9 cellular contexts compared by ENCODE assay signal in the genomic region with DNA sequence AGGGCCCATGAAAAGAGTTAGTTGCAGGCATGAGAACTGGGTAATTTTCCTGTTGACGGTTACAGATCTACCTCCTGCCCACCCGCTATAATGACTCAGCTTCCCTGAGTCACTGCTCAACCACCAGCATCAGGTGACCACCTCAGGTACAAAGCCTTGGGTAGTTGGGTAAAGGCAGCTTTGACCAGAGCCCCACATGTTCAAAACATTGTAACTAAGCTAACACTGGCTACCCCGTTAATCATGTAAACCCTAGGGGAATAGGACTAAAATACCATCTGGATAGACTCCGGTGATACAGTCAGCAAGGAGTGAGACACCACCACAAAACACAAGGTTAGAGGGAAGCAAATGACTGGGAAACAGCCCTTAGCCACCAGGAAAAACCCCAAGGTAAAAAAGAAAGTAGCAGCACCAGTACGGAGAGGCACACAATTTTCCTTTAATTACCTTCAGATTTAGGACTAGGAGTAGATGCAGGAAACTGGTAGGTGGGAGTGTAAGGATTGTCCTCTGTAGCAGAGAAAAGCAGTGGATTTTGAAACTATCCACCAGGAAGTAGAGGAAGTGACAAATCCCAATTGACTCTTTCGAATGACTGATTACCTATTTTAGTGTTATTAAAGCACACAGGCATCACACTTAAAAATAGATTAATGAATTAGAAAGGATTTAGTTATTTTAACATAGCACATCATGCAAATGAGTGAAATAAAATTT.
DNase-seq lines count a peak whose midpoint lies in the region; ATAC-seq and TF ChIP-seq lines count a peak whose summit lies in the region.
"Had no signal": no experiment of that assay in that cellular context is flagged by ENCODE, and none has a peak within 500 bp of the region (broad histone marks: within the 10 kb centered on the region; RNA-seq: fewer than 3 reads in every experiment).

No MANE protein-coding gene starts in this region.

- no peaks in the 10 kb centered on the region for H4K20me1 ChIP-seq in H9 (ENCODE audit: control insufficient read depth, insufficient read depth, insufficient read length)

- H2AFZ ChIP-seq in H9 (ENCODE audit: low read length), result no peak overlapping the region

- no peak overlapping the region for H2BK20ac ChIP-seq in H9 (ENCODE audit: low read depth, low read length, poor library complexity, severe bottlenecking)

- no peak overlapping the region for H3T11ph ChIP-seq in H9 (ENCODE audit: low read length)

- no CpG with 5 or more reads among the region's 6 CpGs for WGBS in H9 (ENCODE audit: extremely low coverage, insufficient read length, low lambda C conversion rate)
- no CpG with 5 or more reads among the region's 6 CpGs for WGBS in mesendoderm (ENCODE audit: extremely low coverage, insufficient coverage, low lambda C conversion rate)

- H3K4me2 ChIP-seq in H9 (ENCODE audit: insufficient read depth, insufficient read length, low read length) (no peak overlapping the region), mesendoderm (ENCODE audit: low read length) (no peak overlapping the region)

- H3K9me3 ChIP-seq in H9 (ENCODE audit: control insufficient read depth, low read depth, low read length), result no peaks in the 10 kb centered on the region
- no peaks in the 10 kb centered on the region for H3K9me3 ChIP-seq in RWPE2 (ENCODE audit: severe bottlenecking)

- no peak overlapping the region for H3K4me3 ChIP-seq in RWPE2 (ENCODE audit: severe bottlenecking)
- no peak overlapping the region for H3K4me3 ChIP-seq in mesendoderm (ENCODE audit: low read length)
- H3K4me3 ChIP-seq: skin epidermis had no signal

- H3K23me2 ChIP-seq in H9 (ENCODE audit: insufficient read length, low read depth, low read length, poor library complexity, severe bottlenecking), result no peaks in the 10 kb centered on the region

- H3K56ac ChIP-seq in H9 (ENCODE audit: insufficient read length, low read depth, low read length), result no peak overlapping the region
- H3K56ac ChIP-seq in mesendoderm (ENCODE audit: low read length), result no peak overlapping the region

- H3K4ac ChIP-seq in H9 (ENCODE audit: low read depth, low read length) (no peak overlapping the region), mesendoderm (ENCODE audit: low read depth, low read length) (no peak overlapping the region)

- H3K36me3 ChIP-seq in RWPE2 (ENCODE audit: low read depth) (no peaks in the 10 kb centered on the region), mesendoderm (ENCODE audit: control insufficient read depth, insufficient read depth, low read length) (no peaks in the 10 kb centered on the region)

- H3K14ac ChIP-seq in H9 (ENCODE audit: insufficient read depth, low read length), result no peak overlapping the region

- H4K91ac ChIP-seq in H9 (ENCODE audit: insufficient read length, low read depth, low read length), result no peak overlapping the region

- H2BK12ac ChIP-seq in H9 (ENCODE audit: insufficient read length, low read depth, low read length), result no peak overlapping the region

- H2BK120ac ChIP-seq in H9 (ENCODE audit: low read depth, low read length, poor library complexity, severe bottlenecking), result no peak overlapping the region
- H2BK120ac ChIP-seq in mesendoderm (ENCODE audit: low read depth, low read length), result no peak overlapping the region

- H3K27ac Mint-ChIP-seq in H9, result peak overlapping the region in 1 of 3 experiments; percentile 15; a peak in 2 of 7 replicates

- no peaks in the 10 kb centered on the region for H3K4me1 ChIP-seq in H9 (ENCODE audit: insufficient read depth, low read length)
- H3K4me1 ChIP-seq in RWPE2 (ENCODE audit: insufficient read depth, poor library complexity, severe bottlenecking), result peaks cover 13% of the 10 kb centered on the region
- H3K4me1 ChIP-seq in mesendoderm (ENCODE audit: control insufficient read depth, low read depth, low read length), result no peaks in the 10 kb centered on the region

- H3K27me3 ChIP-seq in H9 (ENCODE audit: insufficient read depth, low read length) (no peaks in the 10 kb centered on the region), RWPE2 (ENCODE audit: insufficient read depth, poor library complexity, severe bottlenecking) (no peaks in the 10 kb centered on the region), mesendoderm (ENCODE audit: insufficient read depth, low read length, poor library complexity) (no peaks in the 10 kb centered on the region)

- H4K5ac ChIP-seq in H9 (ENCODE audit: insufficient read length, low read depth, low read length) (no peak overlapping the region), mesendoderm (ENCODE audit: low read length) (no peak overlapping the region)

- no peak overlapping the region for H3K4me3 Mint-ChIP-seq in H9

- H4K8ac ChIP-seq in H9 (replicated peaks; ENCODE audit: insufficient read length, low read depth, low read length) (no peak overlapping the region), mesendoderm (ENCODE audit: low read depth, low read length) (no peak overlapping the region)

- H3K9me3 Mint-ChIP-seq in H9, result no peaks in the 10 kb centered on the region

- ATAC-seq in GM18508 (IDR thresholded peaks at IDR 0.05; ENCODE audit: insufficient read depth, unreplicated experiment) (peak; percentile 65), RWPE2 (ENCODE audit: low read depth) (peak; percentile 95)

- peaks cover 19 to 21% of the 10 kb centered on the region in 2 experiments for H3K4me1 Mint-ChIP-seq in H9

- no peak overlapping the region for H3K23ac ChIP-seq in H9 (ENCODE audit: insufficient read length, low read depth, low read length)
- no peak overlapping the region for H3K23ac ChIP-seq in mesendoderm (ENCODE audit: low read length)

- TF ChIP-seq CTCF in H9 (conservative IDR thresholded peaks at IDR 0.05) (no peak), RWPE2 (IDR thresholded peaks at IDR 0.05; ENCODE audit: poor library complexity, severe bottlenecking) (no peak)

- no peaks in the 10 kb centered on the region for H3K79me2 ChIP-seq in H9 (ENCODE audit: insufficient read depth, low read length)
- no peaks in the 10 kb centered on the region for H3K79me2 ChIP-seq in mesendoderm (ENCODE audit: control insufficient read depth, insufficient read depth, low read length)

- H3K79me1 ChIP-seq in H9 (ENCODE audit: insufficient read depth, low read depth, low read length, poor library complexity, severe bottlenecking) (no peaks in the 10 kb centered on the region), mesendoderm (ENCODE audit: low read length) (no peaks in the 10 kb centered on the region)

- H3K9ac ChIP-seq in H9 (ENCODE audit: extremely low read depth, insufficient read length, low read length), result no peak overlapping the region
- no peak overlapping the region for H3K9ac ChIP-seq in mesendoderm (ENCODE audit: low read length)

- H2BK15ac ChIP-seq in H9 (ENCODE audit: low read depth, low read length) (no peak overlapping the region), mesendoderm (replicated peaks; ENCODE audit: low read depth) (no peak overlapping the region)

- peaks cover 2 to 38% (median 21%) of the 10 kb centered on the region in 3 experiments; a peak in 5 of 7 replicates for H3K36me3 Mint-ChIP-seq in H9 (ENCODE audit: insufficient read depth in 1 of 3, low read depth in 3 of 3)

- H3K18ac ChIP-seq in H9 (ENCODE audit: insufficient read length, low read depth, low read length) (no peak overlapping the region), mesendoderm (ENCODE audit: low read length) (no peak overlapping the region)

- no peaks in the 10 kb centered on the region for H3K27me3 Mint-ChIP-seq in H9 (ENCODE audit: low read depth)

- DNase-seq in H9 (peak; percentile 24), RWPE2 (ENCODE audit: low spot score) (peak; percentile 67), mesendoderm (peak; percentile 63), RPMI8226 (no peak), superior temporal gyrus (ENCODE audit: extremely low spot score) (no peak), AG20443 (ENCODE audit: low spot score) (no peak)
- no peak for DNase-seq in activated CD8-positive, alpha-beta memory T cell treated with anti-CD3 and anti-CD28 coated beads, Interleukin-2, amount 50 U/mL, for 48 hours

- no peak overlapping the region for H3K27ac ChIP-seq in H9 (ENCODE audit: insufficient read length, low read depth, low read length)
- peak overlapping the region; percentile 68 for H3K27ac ChIP-seq in RWPE2 (ENCODE audit: poor library complexity, severe bottlenecking)
- no peak overlapping the region for H3K27ac ChIP-seq in mesendoderm (ENCODE audit: low read depth, low read length)

- no peak overlapping the region for H2BK5ac ChIP-seq in H9 (ENCODE audit: insufficient read length, low read length)
- no peak overlapping the region for H2BK5ac ChIP-seq in mesendoderm (ENCODE audit: low read length)

- H2AK5ac ChIP-seq in H9 (ENCODE audit: insufficient read length, low read length) (no peak overlapping the region), mesendoderm (ENCODE audit: low read length) (no peak overlapping the region)

Comparison
In these comparisons a context has a peak if more than half of its experiments do, and no peak if none do; other contexts are left out.
1. DNase-seq: peak in H9 (single experiment), RWPE2 (single experiment) and mesendoderm (single experiment); none in RPMI8226 (single experiment), superior temporal gyrus (single experiment), activated CD8-positive, alpha-beta memory T cell treated with anti-CD3 and anti-CD28 coated beads, Interleukin-2, amount 50 U/mL, for 48 hours (single experiment) and AG20443 (single experiment).